Comparison of ENCODE assay signal across 10 cellular contexts in genomic region chr12:68237523-68238070, GRCh38. TPM values are rescaled to one million over a fixed set of nuclear protein-coding genes. Genes with fewer than 3 reads are reported as not detected.
DNase-seq lines count a peak whose midpoint lies in the region; ATAC-seq and TF ChIP-seq lines count a peak whose summit lies in the region.
"Had no signal": no experiment of that assay in that cellular context is flagged by ENCODE, and none has a peak within 500 bp of the region (broad histone marks: within the 10 kb centered on the region; RNA-seq: fewer than 3 reads in every experiment).

No MANE protein-coding gene starts in this region.

- no peak for DNase-seq in activated T-cell treated with anti-CD3 and anti-CD28 coated beads, Interleukin-2, amount 50 U/mL, for 72 hours
- no peak for DNase-seq in activated T-cell treated with anti-CD3 and anti-CD28 coated beads, Interleukin-2, amount 50 U/mL, for 24 hours
- no peak for DNase-seq in OCI-LY7 (ENCODE audit: low spot score)
- DNase-seq in foreskin fibroblast: peak; percentile 38 to 59
- no peak for DNase-seq in GM20000 (ENCODE audit: low spot score)
- no peak for DNase-seq in tibial artery
- DNase-seq in HK-2 (ENCODE audit: unreplicated experiment): no peak
- DNase-seq: nephron progenitor cell; stimulated activated naive CD4-positive, alpha-beta T cell treated with Interleukin-2 at 50 U/mL for 16 hours had no signal

- H3K4me1 ChIP-seq in OCI-LY7 (ENCODE audit: insufficient read depth, low read length, poor library complexity, severe bottlenecking): peaks cover 30% of the 10 kb centered on the region
- peaks cover 0 to 8% (median 2%) of the 10 kb centered on the region in 4 donors for H3K4me1 ChIP-seq in tibial artery

- H3K4me3 ChIP-seq in OCI-LY7 (ENCODE audit: low read depth, low read length, poor library complexity, severe bottlenecking) (no peak overlapping the region), foreskin fibroblast (ENCODE audit: low read depth in 1 of 2, low read length in 2 of 2) (no peak overlapping the region), tibial artery (no peak overlapping the region)

- H3K27me3 Mint-ChIP-seq in activated T-cell treated with anti-CD3 and anti-CD28 coated beads, Interleukin-2, amount 50 U/mL, for 72 hours (ENCODE audit: low read depth): peaks cover 11% of the 10 kb centered on the region
- H3K27me3 Mint-ChIP-seq in activated T-cell treated with anti-CD3 and anti-CD28 coated beads, Interleukin-2, amount 50 U/mL, for 24 hours: no peaks in the 10 kb centered on the region
- H3K27me3 Mint-ChIP-seq in stimulated activated memory B cell treated with anti-CD40 and anti-IgM and Interleukin-4, amounts not matched to agents 10 μg/mL and 1 μg/mL and 100 μg/mL, for 72 hours: no peaks in the 10 kb centered on the region

- no peaks in the 10 kb centered on the region for H3K9me3 Mint-ChIP-seq in activated T-cell treated with anti-CD3 and anti-CD28 coated beads, Interleukin-2, amount 50 U/mL, for 72 hours
- H3K9me3 Mint-ChIP-seq in activated T-cell treated with anti-CD3 and anti-CD28 coated beads, Interleukin-2, amount 50 U/mL, for 24 hours: peaks cover 4% of the 10 kb centered on the region
- no peaks in the 10 kb centered on the region for H3K9me3 Mint-ChIP-seq in stimulated activated memory B cell treated with anti-CD40 and anti-IgM and Interleukin-4, amounts not matched to agents 10 μg/mL and 1 μg/mL and 100 μg/mL, for 72 hours

- H3K4me1 Mint-ChIP-seq in activated T-cell treated with anti-CD3 and anti-CD28 coated beads, Interleukin-2, amount 50 U/mL, for 72 hours (ENCODE audit: low read depth): peaks cover 67% of the 10 kb centered on the region
- peaks cover 66% of the 10 kb centered on the region for H3K4me1 Mint-ChIP-seq in activated T-cell treated with anti-CD3 and anti-CD28 coated beads, Interleukin-2, amount 50 U/mL, for 24 hours (ENCODE audit: low read depth)
- peaks cover 30% of the 10 kb centered on the region for H3K4me1 Mint-ChIP-seq in stimulated activated memory B cell treated with anti-CD40 and anti-IgM and Interleukin-4, amounts not matched to agents 10 μg/mL and 1 μg/mL and 100 μg/mL, for 72 hours

- H3K79me2 ChIP-seq in OCI-LY7 (ENCODE audit: insufficient read depth, low read depth, low read length): no peaks in the 10 kb centered on the region

- H3K36me3 ChIP-seq in OCI-LY7 (ENCODE audit: insufficient read depth, low read length): no peaks in the 10 kb centered on the region
- no peaks in the 10 kb centered on the region for H3K36me3 ChIP-seq in tibial artery

- TF ChIP-seq CTCF in OCI-LY7 (conservative IDR thresholded peaks at IDR 0.05; ENCODE audit: low read length): no peak
- no peak for TF ChIP-seq CTCF in foreskin fibroblast (IDR thresholded peaks at IDR 0.05; ENCODE audit: low read depth, low read length)
- TF ChIP-seq CTCF in GM20000 (IDR thresholded peaks at IDR 0.05; ENCODE audit: extremely low read depth, missing control alignments): no peak
- no peak for TF ChIP-seq CTCF in tibial artery (IDR thresholded peaks at IDR 0.05)

- no peaks in the 10 kb centered on the region for H3K9me2 ChIP-seq in OCI-LY7 (ENCODE audit: insufficient read depth, low read length)

- H2AFZ ChIP-seq in OCI-LY7 (ENCODE audit: low read length): peak overlapping the region; percentile 87; the same call in 1 of the 2 replicates

- peak overlapping the region; percentile 81 to 90 for H3K4me3 Mint-ChIP-seq in activated T-cell treated with anti-CD3 and anti-CD28 coated beads, Interleukin-2, amount 50 U/mL, for 72 hours
- no peak overlapping the region for H3K4me3 Mint-ChIP-seq in activated T-cell treated with anti-CD3 and anti-CD28 coated beads, Interleukin-2, amount 50 U/mL, for 24 hours
- H3K4me3 Mint-ChIP-seq in stimulated activated memory B cell treated with anti-CD40 and anti-IgM and Interleukin-4, amounts not matched to agents 10 μg/mL and 1 μg/mL and 100 μg/mL, for 72 hours: no peak overlapping the region
- H3K4me3 Mint-ChIP-seq: nephron progenitor cell had no signal

- peak overlapping the region; percentile 74 for H3K4me2 ChIP-seq in OCI-LY7 (ENCODE audit: low read length)

- no TSS peak for BruUV-seq in OCI-LY7 (replicated peaks; lab: Mats Ljungman, UMichigan)

- H3K27ac ChIP-seq in OCI-LY7 (ENCODE audit: low read depth, low read length, poor library complexity, severe bottlenecking) (no peak overlapping the region), tibial artery (no peak overlapping the region)

- no peaks in the 10 kb centered on the region for H4K20me1 ChIP-seq in OCI-LY7 (ENCODE audit: insufficient read depth, low read length)

- peaks cover 2 to 3% of the 10 kb centered on the region in 2 donors for H3K36me3 Mint-ChIP-seq in activated T-cell treated with anti-CD3 and anti-CD28 coated beads, Interleukin-2, amount 50 U/mL, for 72 hours (ENCODE audit: insufficient read depth in 2 of 2)
- H3K36me3 Mint-ChIP-seq in activated T-cell treated with anti-CD3 and anti-CD28 coated beads, Interleukin-2, amount 50 U/mL, for 24 hours (ENCODE audit: low read depth): no peaks in the 10 kb centered on the region
- H3K36me3 Mint-ChIP-seq in stimulated activated memory B cell treated with anti-CD40 and anti-IgM and Interleukin-4, amounts not matched to agents 10 μg/mL and 1 μg/mL and 100 μg/mL, for 72 hours: no peaks in the 10 kb centered on the region

- no peak for ATAC-seq in activated T-cell treated with anti-CD3 and anti-CD28 coated beads, Interleukin-2, amount 50 U/mL, for 72 hours (replicated peaks in 1 of 2)
- ATAC-seq in stimulated activated memory B cell treated with anti-CD40 and anti-IgM and Interleukin-4, amounts not matched to agents 10 μg/mL and 1 μg/mL and 100 μg/mL, for 72 hours: no peak

- H3K9me3 ChIP-seq in OCI-LY7 (ENCODE audit: low read length) (no peaks in the 10 kb centered on the region), tibial artery (no peaks in the 10 kb centered on the region)

- CTCF ChIA-PET in OCI-LY7 (lab: Charles Lee; ENCODE audit: unreplicated experiment): no interaction called here

- no peaks in the 10 kb centered on the region for H3K27me3 ChIP-seq in tibial artery

- POLR2A ChIA-PET in OCI-LY7 (lab: Charles Lee): interaction anchor here (1.0 to 1.3 kb wide), 2 partner anchors 94 to 175 kb away, joined by 3 read pairs; partner anchors contain the start of gene MDM1

- no peak overlapping the region for H3K27ac Mint-ChIP-seq in activated T-cell treated with anti-CD3 and anti-CD28 coated beads, Interleukin-2, amount 50 U/mL, for 72 hours
- H3K27ac Mint-ChIP-seq in activated T-cell treated with anti-CD3 and anti-CD28 coated beads, Interleukin-2, amount 50 U/mL, for 24 hours: no peak overlapping the region
- H3K27ac Mint-ChIP-seq in stimulated activated memory B cell treated with anti-CD40 and anti-IgM and Interleukin-4, amounts not matched to agents 10 μg/mL and 1 μg/mL and 100 μg/mL, for 72 hours: peak overlapping the region; percentile 94
- H3K27ac Mint-ChIP-seq: nephron progenitor cell had no signal

- intact Hi-C loops in OCI-LY7 (cut with micrococcal nuclease; ENCODE audit: unreplicated experiment) (no loop called here), tibial artery (cut with DNase I; ENCODE audit: low total_unique reads) (no loop called here)

RNA-seq across cellular contexts. Expression of gene IL26, which starts 12.0 kb away (rescaled TPM):
- 1 to 10 TPM in 1 of 2 donors, under 1 TPM in 1; 0.53 to 1.6 TPM for total RNA-seq in activated T-cell treated with anti-CD3 and anti-CD28 coated beads, Interleukin-2, amount 50 U/mL, for 72 hours
- total RNA-seq in OCI-LY7 (2014; rRNA removed; shearing (Covaris generic)): not detected in 2 replicates
- total RNA-seq in OCI-LY7 (2022): not detected in 2 replicates

RNA-seq across cellular contexts. Expression of gene IL22, which starts 15.8 kb away (rescaled TPM):
- total RNA-seq in activated T-cell treated with anti-CD3 and anti-CD28 coated beads, Interleukin-2, amount 50 U/mL, for 72 hours: 1 to 10 TPM in 1 of 2 donors, under 1 TPM in 1; 0.89 to 5.4 TPM
- not detected in 2 replicates for total RNA-seq in OCI-LY7 (2014; rRNA removed; shearing (Covaris generic))
- total RNA-seq in OCI-LY7 (2022): not detected in 2 replicates

Comparison
In these comparisons a context has a peak if more than half of its experiments do, and no peak if none do; other contexts are left out.
1. H3K4me3 Mint-ChIP-seq: peak in activated T-cell treated with anti-CD3 and anti-CD28 coated beads, Interleukin-2, amount 50 U/mL, for 72 hours (2 of 2); none in activated T-cell treated with anti-CD3 and anti-CD28 coated beads, Interleukin-2, amount 50 U/mL, for 24 hours (single experiment) and stimulated activated memory B cell treated with anti-CD40 and anti-IgM and Interleukin-4, amounts not matched to agents 10 μg/mL and 1 μg/mL and 100 μg/mL, for 72 hours (single experiment).
2. DNase-seq: peak in foreskin fibroblast (2 of 2); none in activated T-cell treated with anti-CD3 and anti-CD28 coated beads, Interleukin-2, amount 50 U/mL, for 72 hours (0 of 2), activated T-cell treated with anti-CD3 and anti-CD28 coated beads, Interleukin-2, amount 50 U/mL, for 24 hours (single experiment), OCI-LY7 (single experiment), GM20000 (single experiment), tibial artery (0 of 2) and HK-2 (single experiment).